Comparison of ENCODE assay signal across 24 cellular contexts in genomic region chr17:60094754-60095153, GRCh38. TPM values are rescaled to one million over a fixed set of nuclear protein-coding genes. Genes with fewer than 3 reads are reported as not detected.
DNase-seq lines count a peak whose midpoint lies in the region; ATAC-seq and TF ChIP-seq lines count a peak whose summit lies in the region.
"Had no signal": no experiment of that assay in that cellular context is flagged by ENCODE, and none has a peak within 500 bp of the region (broad histone marks: within the 10 kb centered on the region; RNA-seq: fewer than 3 reads in every experiment).

No MANE protein-coding gene starts in this region.

- H4K20me1 ChIP-seq in DOHH2 (ENCODE audit: control insufficient read depth, insufficient read depth, low read depth, low read length) = no peaks in the 10 kb centered on the region
- no peaks in the 10 kb centered on the region for H4K20me1 ChIP-seq in OCI-LY1 (ENCODE audit: insufficient read depth, low read length)

- H3K4me1 ChIP-seq in DOHH2 (ENCODE audit: control insufficient read depth, low read length) (peaks cover 49% of the 10 kb centered on the region), OCI-LY1 (ENCODE audit: insufficient read depth, low read length, severe bottlenecking) (peaks cover 42% of the 10 kb centered on the region)
- H3K4me1 ChIP-seq: vagina had no signal

- peak; percentile 60 for ATAC-seq in HG03108 (IDR thresholded peaks at IDR 0.05; ENCODE audit: unreplicated experiment)
- peak; percentile 88 for ATAC-seq in memory B cell (ENCODE audit: low read depth)
- ATAC-seq in T-cell (replicated peaks in 1 of 4) = no peak
- ATAC-seq in HG03342 (IDR thresholded peaks at IDR 0.05; ENCODE audit: unreplicated experiment) = no peak

- H3K9me3 Mint-ChIP-seq in memory B cell = peaks cover 1% of the 10 kb centered on the region
- peaks cover 3 to 11% (median 4%) of the 10 kb centered on the region in 3 donors for H3K9me3 Mint-ChIP-seq in T-cell
- H3K9me3 Mint-ChIP-seq: activated CD4-positive, alpha-beta T cell treated with anti-CD3 and anti-CD28 coated beads, Interleukin-2, amount 10 ng/mL, durations not matched to agents 24 days and 14 days had no signal

- H3K9ac ChIP-seq in OCI-LY1 (ENCODE audit: low read length) = no peak overlapping the region

- H3K36me3 ChIP-seq in DOHH2 (ENCODE audit: control insufficient read depth, low read length) = no peaks in the 10 kb centered on the region
- H3K36me3 ChIP-seq in OCI-LY1 (ENCODE audit: insufficient read depth, low read length) = no peaks in the 10 kb centered on the region
- H3K36me3 ChIP-seq: vagina had no signal

- H3K27me3 Mint-ChIP-seq in memory B cell = no peaks in the 10 kb centered on the region
- H3K27me3 Mint-ChIP-seq in T-cell = peaks cover 11 to 20% of the 10 kb centered on the region in 2 donors

- H3K79me2 ChIP-seq in DOHH2 (ENCODE audit: control insufficient read depth, low read length) (no peaks in the 10 kb centered on the region), OCI-LY1 (ENCODE audit: insufficient read depth, low read length) (no peaks in the 10 kb centered on the region)

- H3K27ac ChIP-seq in DOHH2 (ENCODE audit: low read depth, low read length) (peak overlapping the region; percentile 12; the same call in 1 of the 2 replicates), OCI-LY1 (ENCODE audit: low read depth, low read length, poor library complexity, severe bottlenecking) (peak overlapping the region; percentile 7)
- H3K27ac ChIP-seq: SK-N-MC, vagina had no signal

- CTCF ChIA-PET in T-cell (lab: Charles Lee) = no interaction called here

- H3K4me3 ChIP-seq in DOHH2 (ENCODE audit: low read length) (no peak overlapping the region), OCI-LY1 (ENCODE audit: low read depth, low read length, poor library complexity, severe bottlenecking) (no peak overlapping the region)
- H3K4me3 ChIP-seq: SK-N-MC, vagina had no signal

- H2AFZ ChIP-seq in OCI-LY1 (ENCODE audit: low read length) = no peak overlapping the region

- H3K4me2 ChIP-seq in DOHH2 (ENCODE audit: low read length) (peak overlapping the region; percentile 34), OCI-LY1 (ENCODE audit: low read length) (no peak overlapping the region)

- H3F3A ChIP-seq in DOHH2 (ENCODE audit: control insufficient read depth, insufficient read depth) = peaks cover 7% of the 10 kb centered on the region; the same call in 1 of the 2 replicates
- H3F3A ChIP-seq in OCI-LY1 (ENCODE audit: insufficient read depth, low read length) = no peaks in the 10 kb centered on the region

- H3K4me1 Mint-ChIP-seq in memory B cell (peaks cover 39% of the 10 kb centered on the region), T-cell (peaks cover 0 to 6% (median 0%) of the 10 kb centered on the region in 3 donors)
- H3K4me1 Mint-ChIP-seq: activated CD4-positive, alpha-beta T cell treated with anti-CD3 and anti-CD28 coated beads, Interleukin-2, amount 10 ng/mL, durations not matched to agents 24 days and 14 days; CD8-positive, alpha-beta memory T cell had no signal

- POLR2A ChIA-PET in T-cell (lab: Charles Lee) = no interaction called here

- peaks cover 2% of the 10 kb centered on the region for H3K36me3 Mint-ChIP-seq in memory B cell
- no peaks in the 10 kb centered on the region for H3K36me3 Mint-ChIP-seq in T-cell

- H3K9me2 ChIP-seq in DOHH2 (replicated peaks; ENCODE audit: control insufficient read depth, low read length) (no peaks in the 10 kb centered on the region), OCI-LY1 (ENCODE audit: low read depth, low read length) (no peaks in the 10 kb centered on the region)

- H3K27me3 ChIP-seq in DOHH2 (ENCODE audit: control insufficient read depth, low read length) (no peaks in the 10 kb centered on the region), OCI-LY1 (ENCODE audit: insufficient read depth, low read length) (no peaks in the 10 kb centered on the region)
- H3K27me3 ChIP-seq: vagina had no signal

- DNase-seq in memory B cell (ENCODE audit: low spot score in 2 of 2) = peak; percentile 38 to 71
- no peak for DNase-seq in DMS114 treated with DMSO at 0.1 percent for 48 hours (lab: John Stamatoyannopoulos, UW; ENCODE audit: unreplicated experiment)
- no peak for DNase-seq in medulla oblongata (ENCODE audit: extremely low spot score)
- DNase-seq in T-cell = no peak
- DNase-seq: activated naive CD4-positive, alpha-beta T cell treated with Interleukin-2 at 50 U/mL for 16 hours; aorta; CD8-positive, alpha-beta memory T cell; H7; hypothalamus; kidney glomerular epithelial cell; NCI-H1930; NCI-H510A treated with DMSO at 0.1 percent for 48 hours; occipital lobe; right cardiac atrium had no signal

- H3K27ac Mint-ChIP-seq in memory B cell = peak overlapping the region; percentile 97
- H3K27ac Mint-ChIP-seq in T-cell = no peak overlapping the region
- H3K27ac Mint-ChIP-seq: activated CD4-positive, alpha-beta T cell treated with anti-CD3 and anti-CD28 coated beads, Interleukin-2, amount 10 ng/mL, durations not matched to agents 24 days and 14 days; CD8-positive, alpha-beta memory T cell had no signal

- no peak for TF ChIP-seq CTCF in DOHH2 (IDR thresholded peaks at IDR 0.05; ENCODE audit: low read depth, low read length, poor library complexity, severe bottlenecking)
- no peak for TF ChIP-seq CTCF in OCI-LY1 (IDR thresholded peaks at IDR 0.05; ENCODE audit: low read length)

- H3K4me3 Mint-ChIP-seq in memory B cell (peak overlapping the region; percentile 41), T-cell (no peak overlapping the region)
- H3K4me3 Mint-ChIP-seq: activated CD4-positive, alpha-beta T cell treated with anti-CD3 and anti-CD28 coated beads, Interleukin-2, amount 10 ng/mL, durations not matched to agents 24 days and 14 days; CD8-positive, alpha-beta memory T cell had no signal

- peaks cover 10% of the 10 kb centered on the region; the same call in 1 of the 2 replicates for H3K9me3 ChIP-seq in DOHH2 (ENCODE audit: control insufficient read depth, insufficient read depth, low read length)
- no peaks in the 10 kb centered on the region for H3K9me3 ChIP-seq in OCI-LY1 (ENCODE audit: low read length)
- H3K9me3 ChIP-seq: vagina had no signal

RNA-seq across cellular contexts. Expression of gene HEATR6, which starts 16.0 kb away (rescaled TPM):
- total RNA-seq in T-cell = 10 to 100 TPM; 14.3 to 29.1 (median 21.9) TPM

RNA-seq across cellular contexts. Expression of gene CA4, which starts 55.0 kb away (rescaled TPM):
- not detected for total RNA-seq in T-cell
- total RNA-seq: activated CD4-positive, alpha-beta T cell treated with anti-CD3 and anti-CD28 coated beads, Interleukin-2, amount 10 ng/mL, durations not matched to agents 24 days and 14 days; CD8-positive, alpha-beta memory T cell; chondrocyte; fibroblast of villous mesenchyme; HT1080; vagina had no signal

Comparison
In these comparisons a context has a peak if more than half of its experiments do, and no peak if none do; other contexts are left out.
1. ATAC-seq: peak in HG03108 (single experiment) and memory B cell (single experiment); none in T-cell (0 of 4) and HG03342 (single experiment).
2. DNase-seq: peak in memory B cell (2 of 2); none in DMS114 treated with DMSO at 0.1 percent for 48 hours (single experiment), medulla oblongata (single experiment) and T-cell (0 of 34).